8 cellular contexts compared by ENCODE assay signal in the genomic region with DNA sequence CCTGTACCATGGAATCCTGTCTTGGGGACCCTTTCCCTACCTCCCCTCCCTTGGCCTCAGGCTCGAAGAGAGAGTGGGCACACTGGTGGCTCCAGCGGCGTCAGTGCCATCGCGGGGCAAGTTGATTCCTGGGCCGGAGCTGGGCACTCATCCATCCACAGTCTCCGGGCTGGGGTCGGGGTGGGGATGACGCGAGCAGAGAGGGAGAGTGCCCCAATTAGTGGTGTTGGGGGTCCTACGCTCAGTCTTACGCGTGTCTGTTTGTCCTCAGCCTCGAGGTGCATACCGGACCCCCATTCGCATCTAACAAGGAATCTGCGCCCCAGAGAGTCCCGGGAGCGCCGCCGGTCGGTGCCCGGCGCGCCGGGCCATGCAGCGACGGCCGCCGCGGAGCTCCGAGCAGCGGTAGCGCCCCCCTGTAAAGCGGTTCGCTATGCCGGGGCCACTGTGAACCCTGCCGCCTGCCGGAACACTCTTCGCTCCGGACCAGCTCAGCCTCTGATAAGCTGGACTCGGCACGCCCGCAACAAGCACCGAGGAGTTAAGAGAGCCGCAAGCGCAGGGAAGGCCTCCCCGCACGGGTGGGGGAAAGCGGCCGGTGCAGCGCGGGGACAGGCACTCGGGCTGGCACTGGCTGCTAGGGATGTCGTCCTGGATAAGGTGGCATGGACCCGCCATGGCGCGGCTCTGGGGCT. TPM values are rescaled to one million over a fixed set of nuclear protein-coding genes. Genes with fewer than 3 reads are reported as not detected.
DNase-seq lines count a peak whose midpoint lies in the region; ATAC-seq, FAIRE-seq and TF ChIP-seq lines count a peak whose summit lies in the region.
"Had no signal": no experiment of that assay in that cellular context is flagged by ENCODE, and none has a peak within 500 bp of the region (broad histone marks: within the 10 kb centered on the region; RNA-seq: fewer than 3 reads in every experiment).

No MANE protein-coding gene starts in this region.

- H3K4me3 Mint-ChIP-seq in astrocyte (ENCODE audit: unreplicated experiment) = peak overlapping the region; percentile 78

- H3K27ac ChIP-seq in HEK293 (ENCODE audit: extremely low read depth, low read depth, low read length) (no peak overlapping the region), astrocyte (ENCODE audit: low read depth, low read length) (no peak overlapping the region), smooth muscle cell (ENCODE audit: low read depth) (no peak overlapping the region)

- WGBS in smooth muscle cell (ENCODE audit: low lambda C conversion rate) = 3% methylated on average over 58 of the region's 58 CpGs

- H3K27me3 ChIP-seq in astrocyte (ENCODE audit: insufficient read depth, low read length) = peaks cover 36% of the 10 kb centered on the region
- peaks cover 62% of the 10 kb centered on the region for H3K27me3 ChIP-seq in smooth muscle cell (ENCODE audit: low read depth)

- H3K4me3 ChIP-seq in HEK293 (ENCODE audit: low read depth, low read length) = peak overlapping the region; percentile 58
- peak overlapping the region; percentile 62 for H3K4me3 ChIP-seq in astrocyte (ENCODE audit: insufficient read depth, low read depth, low read length)
- peak overlapping the region; percentile 50 for H3K4me3 ChIP-seq in iPS-18c (ENCODE audit: insufficient read depth, low read depth, low read length)
- peak overlapping the region; percentile 57 for H3K4me3 ChIP-seq in smooth muscle cell

- no peak for TF ChIP-seq CTCF in HEK293 (tag by site-specific recombination; IDR thresholded peaks at IDR 0.05)
- no peak for TF ChIP-seq CTCF in astrocyte (IDR thresholded peaks at IDR 0.05; ENCODE audit: insufficient read depth, low read depth, low read length)
- no peak for TF ChIP-seq CTCF in smooth muscle cell (IDR thresholded peaks at IDR 0.05; ENCODE audit: borderline replicate concordance, insufficient read depth, poor library complexity, severe bottlenecking)

- H3K36me3 Mint-ChIP-seq in astrocyte (ENCODE audit: low read depth, unreplicated experiment) = no peaks in the 10 kb centered on the region

- H4K20me1 ChIP-seq in astrocyte (ENCODE audit: insufficient read depth, low read length) (no peaks in the 10 kb centered on the region), smooth muscle cell (ENCODE audit: low read depth) (no peaks in the 10 kb centered on the region)

- no peaks in the 10 kb centered on the region for H3K79me2 ChIP-seq in astrocyte (ENCODE audit: insufficient read depth, low read length)
- no peaks in the 10 kb centered on the region for H3K79me2 ChIP-seq in smooth muscle cell (ENCODE audit: low read depth)

- H3K4me1 Mint-ChIP-seq in astrocyte (ENCODE audit: low read depth, unreplicated experiment) = peaks cover 4% of the 10 kb centered on the region

- peaks cover 38% of the 10 kb centered on the region for H3K27me3 Mint-ChIP-seq in astrocyte (ENCODE audit: low read depth, unreplicated experiment)

- H3K4me2 ChIP-seq in astrocyte (ENCODE audit: low read length) = peak overlapping the region; percentile 97
- H3K4me2 ChIP-seq in smooth muscle cell = peak overlapping the region; percentile 92

- H3K9me3 Mint-ChIP-seq in astrocyte (ENCODE audit: unreplicated experiment) = peaks cover 1% of the 10 kb centered on the region

- CTCF ChIA-PET in HEK293 (lab: Yijun Ruan, JAX) = interaction anchor here (0.7 to 1.1 kb wide), 3 partner anchors 341 to 755 kb away, joined by 3 to 4 read pairs (median 4); no protein-coding TSS in a partner anchor

- H3K9me3 ChIP-seq in HEK293 (ENCODE audit: control insufficient read depth, insufficient read depth, low read depth, low read length) (no peaks in the 10 kb centered on the region), astrocyte (ENCODE audit: insufficient read depth, low read depth, low read length) (no peaks in the 10 kb centered on the region), iPS-18c (ENCODE audit: control insufficient read depth, insufficient read depth, low read length) (no peaks in the 10 kb centered on the region), smooth muscle cell (replicated peaks; ENCODE audit: low read depth) (no peaks in the 10 kb centered on the region)

- H2AFZ ChIP-seq in astrocyte (ENCODE audit: low read depth, low read length) (peak overlapping the region; percentile 88), smooth muscle cell (ENCODE audit: low read depth) (peak overlapping the region; percentile 74)

- no peak for FAIRE-seq in astrocyte (lab: Jason Lieb, UNC)

- POLR2A ChIA-PET in HEK293 (lab: Yijun Ruan, JAX) = interaction anchor here (0.6 kb wide), 1 partner anchor 1150 kb away, joined by 7 read pairs; no protein-coding TSS in a partner anchor

- H3K9ac ChIP-seq in astrocyte (ENCODE audit: low read length) (no peak overlapping the region), smooth muscle cell (ENCODE audit: low read depth) (no peak overlapping the region)

- H3K36me3 ChIP-seq in HEK293 (ENCODE audit: control insufficient read depth in 2 of 2, insufficient read depth in 1 of 2, low read length in 2 of 2) (no peaks in the 10 kb centered on the region), astrocyte (ENCODE audit: insufficient read depth, low read length) (no peaks in the 10 kb centered on the region), smooth muscle cell (ENCODE audit: low read depth) (no peaks in the 10 kb centered on the region)

- DNase-seq in astrocyte (ENCODE audit: low read depth) (peak; percentile 2), smooth muscle cell (lab: John Stamatoyannopoulos, UW; ENCODE audit: unreplicated experiment) (no peak), DMS79 (lab: John Stamatoyannopoulos, UW) (no peak), NCI-H774 (lab: John Stamatoyannopoulos, UW) (no peak)

- H3F3A ChIP-seq in smooth muscle cell (ENCODE audit: low read depth) = no peaks in the 10 kb centered on the region

- no peaks in the 10 kb centered on the region for H3K4me1 ChIP-seq in HEK293 (ENCODE audit: control insufficient read depth, insufficient read depth, low read length)
- peaks cover 27% of the 10 kb centered on the region for H3K4me1 ChIP-seq in astrocyte (ENCODE audit: insufficient read depth, low read length)
- no peaks in the 10 kb centered on the region for H3K4me1 ChIP-seq in smooth muscle cell (ENCODE audit: low read depth)

- no peak overlapping the region for H3K27ac Mint-ChIP-seq in astrocyte (ENCODE audit: unreplicated experiment)

- no peak for ATAC-seq in GM18502 (IDR thresholded peaks at IDR 0.05; ENCODE audit: poor library complexity, unreplicated experiment)
- ATAC-seq: HCT116 had no signal

TF ChIP-seq in HEK293, 187 proteins besides CTCF, POLR2A, EP300 and RAD21:
- TF ChIP-seq ZNF521 (tag by site-specific recombination; IDR thresholded peaks at IDR 0.05) (no peak), ZFP69B (tag by site-specific recombination; IDR thresholded peaks at IDR 0.05) (no peak), ZNF626 (tag by site-specific recombination; IDR thresholded peaks at IDR 0.05) (no peak), ZBTB20 (tag by site-specific recombination; IDR thresholded peaks at IDR 0.05) (peak; percentile 8)

RNA-seq across cellular contexts. Expression of gene NTRK2, which starts 0.7 kb away (rescaled TPM):
- total RNA-seq in astrocyte (4.6 and 4.8 TPM in 2 replicates), smooth muscle cell (2.2 and 3.9 TPM in 2 replicates)
- 1.4 and 1.7 TPM in 2 replicates for polyA plus RNA-seq in smooth muscle cell
